16 cellular contexts compared by ENCODE assay signal in genomic region chr2:191350826-191351225, GRCh38.
DNase-seq lines count a peak whose midpoint lies in the region; ATAC-seq, FAIRE-seq and TF ChIP-seq lines count a peak whose summit lies in the region.
"Had no signal": no experiment of that assay in that cellular context is flagged by ENCODE, and none has a peak within 500 bp of the region (broad histone marks: within the 10 kb centered on the region; RNA-seq: fewer than 3 reads in every experiment).

No MANE protein-coding gene starts in this region.

- H3K4me3 Mint-ChIP-seq in astrocyte (ENCODE audit: unreplicated experiment): no peak overlapping the region
- H3K4me3 Mint-ChIP-seq: natural killer cell had no signal

- no peak for ATAC-seq in heart left ventricle
- ATAC-seq: activated naive CD4-positive, alpha-beta T cell treated with anti-CD3 and anti-CD28 coated beads, Interleukin-2, amount 50 U/mL, for 72 hours; natural killer cell had no signal

- H3K27me3 ChIP-seq in astrocyte (ENCODE audit: insufficient read depth, low read length): no peaks in the 10 kb centered on the region
- no peaks in the 10 kb centered on the region for H3K27me3 ChIP-seq in heart left ventricle

- 49 to 61% (median 55%) methylated on average over 2 of the region's 2 CpGs for WGBS in heart left ventricle, 4 donors

- H4K20me1 ChIP-seq in astrocyte (ENCODE audit: insufficient read depth, low read length): no peaks in the 10 kb centered on the region

- no peak overlapping the region for H3K9ac ChIP-seq in astrocyte (ENCODE audit: low read length)

- peak; percentile 37 for DNase-seq in ACHN
- no peak for DNase-seq in H54 (ENCODE audit: insufficient read length, low spot score)
- DNase-seq in astrocyte (ENCODE audit: low read depth): peak; percentile 51
- DNase-seq in iris pigment epithelial cell (ENCODE audit: low read depth): peak; percentile 48
- DNase-seq in NCI-H2196 treated with DMSO at 0.1 percent for 48 hours (lab: John Stamatoyannopoulos, UW; ENCODE audit: unreplicated experiment): no peak
- no peak for DNase-seq in amniotic stem cell (lab: John Stamatoyannopoulos, UW)
- DNase-seq in heart left ventricle: no peak
- DNase-seq in hypothalamus (lab: John Stamatoyannopoulos, UW): no peak
- DNase-seq: activated T-cell treated with anti-CD3 and anti-CD28 coated beads, Interleukin-2, amount 50 U/mL, for 1 hour; central memory CD4-positive, alpha-beta T cell; effector CD8-positive, alpha-beta T cell; natural killer cell; stimulated activated naive CD4-positive, alpha-beta T cell treated with Interleukin-2 at 50 U/mL for 16 hours had no signal

- TF ChIP-seq CTCF in astrocyte (IDR thresholded peaks at IDR 0.05; ENCODE audit: insufficient read depth, low read depth, low read length) (no peak), heart left ventricle (IDR thresholded peaks at IDR 0.05) (no peak)

- peaks cover 26% of the 10 kb centered on the region for H3K79me2 ChIP-seq in astrocyte (ENCODE audit: insufficient read depth, low read length)

- no peak overlapping the region for H2AFZ ChIP-seq in astrocyte (ENCODE audit: low read depth, low read length)

- H3K27ac ChIP-seq in astrocyte (ENCODE audit: low read depth, low read length) (peak overlapping the region; percentile 5), heart left ventricle (no peak overlapping the region)
- H3K27ac ChIP-seq: prostate gland had no signal

- H3K4me2 ChIP-seq in astrocyte (ENCODE audit: low read length): peak overlapping the region; percentile 10

- peaks cover 38% of the 10 kb centered on the region for H3K4me1 ChIP-seq in astrocyte (ENCODE audit: insufficient read depth, low read length)
- peaks cover 0 to 14% (median 0%) of the 10 kb centered on the region in 12 donors for H3K4me1 ChIP-seq in heart left ventricle
- H3K4me1 ChIP-seq: prostate gland had no signal

- H3K9me3 ChIP-seq in astrocyte (ENCODE audit: insufficient read depth, low read depth, low read length) (no peaks in the 10 kb centered on the region), heart left ventricle (no peaks in the 10 kb centered on the region)
- H3K9me3 ChIP-seq: prostate gland had no signal

- no peaks in the 10 kb centered on the region for H3K27me3 Mint-ChIP-seq in astrocyte (ENCODE audit: low read depth, unreplicated experiment)

- FAIRE-seq in H54 (lab: Jason Lieb, UNC) (peak; percentile 38), astrocyte (lab: Jason Lieb, UNC) (peak; percentile 92)

- peaks cover 22% of the 10 kb centered on the region for H3K36me3 Mint-ChIP-seq in astrocyte (ENCODE audit: low read depth, unreplicated experiment)

- H3K36me3 ChIP-seq in astrocyte (ENCODE audit: insufficient read depth, low read length) (peaks cover 22% of the 10 kb centered on the region), heart left ventricle (peaks cover 0 to 15% (median 0%) of the 10 kb centered on the region in 9 donors)
- H3K36me3 ChIP-seq: prostate gland had no signal

- H3K4me3 ChIP-seq in astrocyte (ENCODE audit: insufficient read depth, low read depth, low read length) (no peak overlapping the region), heart left ventricle (no peak overlapping the region)
- H3K4me3 ChIP-seq: lung, prostate gland had no signal

- H3K4me1 Mint-ChIP-seq in astrocyte (ENCODE audit: low read depth, unreplicated experiment): peaks cover 47% of the 10 kb centered on the region

- intact Hi-C loops in heart left ventricle (cut with DNase I): no loop called here

- in situ Hi-C loops in ACHN (cut with HindIII; ENCODE audit: low pct_ligation_motif_present, low pct_unique_long_range_greater_than_20kb, low sequenced_read_pairs): no loop called here

- H3K9me3 Mint-ChIP-seq in astrocyte (ENCODE audit: unreplicated experiment): peaks cover 3% of the 10 kb centered on the region
- H3K9me3 Mint-ChIP-seq: activated naive CD4-positive, alpha-beta T cell treated with anti-CD3 and anti-CD28 coated beads, Interleukin-2, amount 50 U/mL, for 72 hours had no signal

- H3K27ac Mint-ChIP-seq in astrocyte (ENCODE audit: unreplicated experiment): peak overlapping the region; percentile 90
- H3K27ac Mint-ChIP-seq: activated naive CD4-positive, alpha-beta T cell treated with anti-CD3 and anti-CD28 coated beads, Interleukin-2, amount 50 U/mL, for 72 hours; natural killer cell had no signal

- TF ChIP-seq POLR2A in H54 (IDR thresholded peaks at IDR 0.05; ENCODE audit: low read depth, low read length) (no peak), heart left ventricle (IDR thresholded peaks at IDR 0.05) (no peak)

Comparison
In these comparisons a context has a peak if more than half of its experiments do, and no peak if none do; other contexts are left out.
1. DNase-seq: peak in ACHN (single experiment), astrocyte (single experiment) and iris pigment epithelial cell (single experiment); none in H54 (single experiment), NCI-H2196 treated with DMSO at 0.1 percent for 48 hours (single experiment), amniotic stem cell (single experiment), heart left ventricle (0 of 5) and hypothalamus (0 of 51).